Comparison of ENCODE assay signal across 29 cellular contexts in genomic region chr1:171636141-171636540, GRCh38. TPM values are rescaled to one million over a fixed set of nuclear protein-coding genes. Genes with fewer than 3 reads are reported as not detected.
DNase-seq lines count a peak whose midpoint lies in the region; ATAC-seq, FAIRE-seq and TF ChIP-seq lines count a peak whose summit lies in the region.
"Had no signal": no experiment of that assay in that cellular context is flagged by ENCODE, and none has a peak within 500 bp of the region (broad histone marks: within the 10 kb centered on the region; RNA-seq: fewer than 3 reads in every experiment).

No MANE protein-coding gene starts in this region.

- DNase-seq in ELF-1 (ENCODE audit: low read depth, low spot score): peak; percentile 14
- peak; percentile 12 for DNase-seq in M059J (ENCODE audit: low read depth)
- DNase-seq in GM12878 (ENCODE audit: low read depth, low spot score): no peak
- DNase-seq in left kidney (ENCODE audit: low read depth, low spot score): peak; percentile 51
- DNase-seq in WERI-Rb-1: no peak
- DNase-seq in activated CD4-positive, alpha-beta T cell treated with anti-CD3 and anti-CD28 coated beads, Interleukin-2, amount 10 ng/mL, durations not matched to agents 24 days and 14 days: no peak
- DNase-seq in KG1 (lab: John Stamatoyannopoulos, UW): no peak
- DNase-seq: activated CD4-positive, CD25-positive, alpha-beta regulatory T cell; activated CD8-positive, alpha-beta memory T cell treated with anti-CD3 and anti-CD28 coated beads, Interleukin-2, amount 10 ng/mL, durations not matched to agents 7 days and 5 days; activated naive CD4-positive, alpha-beta T cell treated with anti-CD3 and anti-CD28 coated beads, Interleukin-2, amount 10 ng/mL, durations not matched to agents 7 days and 5 days; activated T-cell treated with anti-CD3 and anti-CD28 coated beads, Interleukin-2, amount 50 U/mL, for 4 hours; brain microvascular endothelial cell; HFFc6; NCI-H146; NCI-H2107; nucleus accumbens; Peyer's patch; SIG-M5; stimulated activated CD4-positive, alpha-beta T cell treated with anti-CD3 and anti-CD28 coated beads, Interleukin-4, amount 100 ng/mL, for 24 hours; SW 1271 had no signal

- in situ Hi-C loops in GM12878 (cut with MboI): no loop called here

- H3K9ac ChIP-seq in GM12878 (ENCODE audit: control insufficient read depth, insufficient read depth, low read length): no peak overlapping the region
- H3K9ac ChIP-seq: BLaER1 had no signal

- no peaks in the 10 kb centered on the region for H3K79me2 ChIP-seq in GM12878 (ENCODE audit: control insufficient read depth, insufficient read depth, low read length)

- TF ChIP-seq CTCF in GM12878 (IDR thresholded peaks at IDR 0.05 in 2 of 3, conservative IDR thresholded peaks at IDR 0.05 in 1 of 3; ENCODE audit: control insufficient read depth in 2 of 3, extremely low read depth in 1 of 3, insufficient read depth in 1 of 3, low read depth in 3 of 3, low read length in 3 of 3) (no peak), WERI-Rb-1 (IDR thresholded peaks at IDR 0.05; ENCODE audit: low read depth, low read length) (no peak)

- H2AFZ ChIP-seq in GM12878 (ENCODE audit: control insufficient read depth, low read depth, low read length): no peak overlapping the region

- H4K20me1 ChIP-seq in GM12878 (ENCODE audit: control insufficient read depth, insufficient read depth): no peaks in the 10 kb centered on the region
- H4K20me1 ChIP-seq: BLaER1 had no signal

- BruUV-seq in GM12878 (replicated peaks; lab: Mats Ljungman, UMichigan): no TSS peak

- SMC1A ChIA-PET in GM12878 (lab: Charles Lee; ENCODE audit: uncharacterized antibody, unreplicated experiment): interaction anchor here (1.1 to 3.6 kb wide), 3 partner anchors 10 to 17 kb away, joined by 3 to 13 read pairs (median 8); partner anchors contain the start of gene MYOCOS

- RAD21 ChIA-PET in GM12878 (lab: Charles Lee; ENCODE audit: unreplicated experiment): interaction anchor here (1.1 kb wide), 2 partner anchors 11 to 15 kb away, joined by 3 to 5 read pairs; partner anchors contain the start of gene MYOCOS

- intact Hi-C loops in GM12878 (cut with micrococcal nuclease; ENCODE audit: unreplicated experiment): no loop called here
- intact Hi-C loops in activated CD4-positive, alpha-beta T cell treated with anti-CD3 and anti-CD28 coated beads, Interleukin-2, amount 10 ng/mL, durations not matched to agents 24 days and 14 days (cut with micrococcal nuclease): no loop called here

- no peak for TF ChIP-seq EP300 in GM12878 (IDR thresholded peaks at IDR 0.05; ENCODE audit: borderline replicate concordance in 1 of 2, control insufficient read depth in 1 of 2, low read depth in 2 of 2, low read length in 2 of 2)

- H3K27ac ChIP-seq in GM12878 (ENCODE audit: control insufficient read depth, insufficient read depth) (no peak overlapping the region), WERI-Rb-1 (no peak overlapping the region)
- H3K27ac ChIP-seq: BLaER1, brain microvascular endothelial cell, Peyer's patch, tibial nerve had no signal

- no peaks in the 10 kb centered on the region for H3K9me3 Mint-ChIP-seq in activated CD4-positive, alpha-beta T cell treated with anti-CD3 and anti-CD28 coated beads, Interleukin-2, amount 10 ng/mL, durations not matched to agents 24 days and 14 days
- H3K9me3 Mint-ChIP-seq: activated naive CD4-positive, alpha-beta T cell treated with anti-CD3 and anti-CD28 coated beads, Interleukin-2, amount 10 ng/mL, durations not matched to agents 7 days and 5 days; activated T-cell treated with anti-CD3 and anti-CD28 coated beads, Interleukin-2, amount 50 U/mL, for 4 hours had no signal

- TF ChIP-seq RAD21 in GM12878 (IDR thresholded peaks at IDR 0.05; ENCODE audit: insufficient read depth, low read depth, low read length): no peak

- no peaks in the 10 kb centered on the region for H3K36me3 ChIP-seq in GM12878 (ENCODE audit: control insufficient read depth in 2 of 2, insufficient read depth in 2 of 2, low read length in 1 of 2)
- H3K36me3 ChIP-seq in WERI-Rb-1: no peaks in the 10 kb centered on the region
- H3K36me3 ChIP-seq: BLaER1, brain microvascular endothelial cell, Peyer's patch, tibial nerve had no signal

- H3K27me3 Mint-ChIP-seq in activated CD4-positive, alpha-beta T cell treated with anti-CD3 and anti-CD28 coated beads, Interleukin-2, amount 10 ng/mL, durations not matched to agents 24 days and 14 days: peaks cover 2% of the 10 kb centered on the region
- H3K27me3 Mint-ChIP-seq: progenitor cell of endocrine pancreas had no signal

- 58% methylated on average over 11 of the region's 11 CpGs for WGBS in GM12878 (ENCODE audit: insufficient coverage, insufficient replicate concordance, low lambda C conversion rate, missing lambda C conversion rate)

- TF ChIP-seq POLR2A in GM12878 (IDR thresholded peaks at IDR 0.05; ENCODE audit: low read depth, low read length): no peak

- ATAC-seq in GM12878: no peak
- ATAC-seq: activated CD8-positive, alpha-beta memory T cell treated with anti-CD3 and anti-CD28 coated beads, Interleukin-2, amount 10 ng/mL, durations not matched to agents 7 days and 5 days; activated T-cell treated with anti-CD3 and anti-CD28 coated beads, Interleukin-2, amount 50 U/mL, for 4 hours; sciatic nerve had no signal

- no peaks in the 10 kb centered on the region for H3K36me3 Mint-ChIP-seq in activated CD4-positive, alpha-beta T cell treated with anti-CD3 and anti-CD28 coated beads, Interleukin-2, amount 10 ng/mL, durations not matched to agents 24 days and 14 days (ENCODE audit: low read depth)
- H3K36me3 Mint-ChIP-seq: activated CD8-positive, alpha-beta memory T cell treated with anti-CD3 and anti-CD28 coated beads, Interleukin-2, amount 10 ng/mL, durations not matched to agents 7 days and 5 days; activated naive CD4-positive, alpha-beta T cell treated with anti-CD3 and anti-CD28 coated beads, Interleukin-2, amount 10 ng/mL, durations not matched to agents 7 days and 5 days had no signal

- H3K4me1 ChIP-seq in GM12878 (ENCODE audit: control insufficient read depth, insufficient read depth, low read length): no peaks in the 10 kb centered on the region
- H3K4me1 ChIP-seq: Peyer's patch, tibial nerve had no signal

- H3K27ac Mint-ChIP-seq in activated CD4-positive, alpha-beta T cell treated with anti-CD3 and anti-CD28 coated beads, Interleukin-2, amount 10 ng/mL, durations not matched to agents 24 days and 14 days: no peak overlapping the region
- H3K27ac Mint-ChIP-seq: activated CD8-positive, alpha-beta memory T cell treated with anti-CD3 and anti-CD28 coated beads, Interleukin-2, amount 10 ng/mL, durations not matched to agents 7 days and 5 days; activated naive CD4-positive, alpha-beta T cell treated with anti-CD3 and anti-CD28 coated beads, Interleukin-2, amount 10 ng/mL, durations not matched to agents 7 days and 5 days; HFFc6 had no signal

- POLR2A ChIA-PET in GM12878 (lab: Charles Lee): interaction anchor here (0.6 to 1.4 kb wide), 4 partner anchors 13 to 96 kb away, joined by 3 to 4 read pairs (median 3); partner anchors contain the start of gene MYOC

- peaks cover 0 to 4% of the 10 kb centered on the region in 2 experiments; a peak in 1 of 4 replicates for H3K27me3 ChIP-seq in GM12878 (replicated peaks in 1 of 2; ENCODE audit: control insufficient read depth in 2 of 2, insufficient read depth in 2 of 2, low read length in 1 of 2)
- H3K27me3 ChIP-seq in WERI-Rb-1 (ENCODE audit: insufficient read depth, low read depth, severe bottlenecking): no peaks in the 10 kb centered on the region
- H3K27me3 ChIP-seq: BLaER1, brain microvascular endothelial cell, Peyer's patch, tibial nerve had no signal

- no peak overlapping the region for H3K4me3 Mint-ChIP-seq in activated CD4-positive, alpha-beta T cell treated with anti-CD3 and anti-CD28 coated beads, Interleukin-2, amount 10 ng/mL, durations not matched to agents 24 days and 14 days
- H3K4me3 Mint-ChIP-seq: activated CD8-positive, alpha-beta memory T cell treated with anti-CD3 and anti-CD28 coated beads, Interleukin-2, amount 10 ng/mL, durations not matched to agents 7 days and 5 days; activated naive CD4-positive, alpha-beta T cell treated with anti-CD3 and anti-CD28 coated beads, Interleukin-2, amount 10 ng/mL, durations not matched to agents 7 days and 5 days; activated T-cell treated with anti-CD3 and anti-CD28 coated beads, Interleukin-2, amount 50 U/mL, for 4 hours; HFFc6 had no signal

- H3K4me3 ChIP-seq in GM12878: no peak overlapping the region
- no peak overlapping the region for H3K4me3 ChIP-seq in WERI-Rb-1 (ENCODE audit: low read depth, low read length)
- H3K4me3 ChIP-seq: BLaER1, Peyer's patch, tibial nerve had no signal

- H3K9me3 ChIP-seq in GM12878 (replicated peaks; ENCODE audit: control insufficient read depth, insufficient read depth, low read length) (no peaks in the 10 kb centered on the region; the same call in 2 of the 3 replicates), WERI-Rb-1 (ENCODE audit: severe bottlenecking) (no peaks in the 10 kb centered on the region)
- H3K9me3 ChIP-seq: BLaER1, Peyer's patch had no signal

- no peak for FAIRE-seq in GM12878 (lab: Jason Lieb, UNC)
- FAIRE-seq: colon, G401.6, keratinocyte had no signal

- H3K4me2 ChIP-seq in GM12878 (ENCODE audit: control insufficient read depth, insufficient read depth): no peak overlapping the region
- H3K4me2 ChIP-seq: BLaER1 had no signal

- CTCF ChIA-PET in GM12878 (lab: Yijun Ruan, JAX): interaction anchor here (0.8 to 2.6 kb wide), 2 partner anchors 9 to 10 kb away, joined by 3 to 19 read pairs; no protein-coding TSS in a partner anchor

- H3K4me1 Mint-ChIP-seq in activated CD4-positive, alpha-beta T cell treated with anti-CD3 and anti-CD28 coated beads, Interleukin-2, amount 10 ng/mL, durations not matched to agents 24 days and 14 days: no peaks in the 10 kb centered on the region
- H3K4me1 Mint-ChIP-seq: activated CD8-positive, alpha-beta memory T cell treated with anti-CD3 and anti-CD28 coated beads, Interleukin-2, amount 10 ng/mL, durations not matched to agents 7 days and 5 days had no signal

RNA-seq across cellular contexts. Expression of gene MYOCOS, which starts 14.1 kb away (rescaled TPM):
- total RNA-seq in M059J (2014; rRNA removed; shearing (Covaris generic)): not detected in 2 replicates
- not detected in 2 replicates for total RNA-seq in GM12878 (2013; cell fraction: nucleolus; rRNA removed)
- 0.11 and 0.23 TPM in 2 replicates for total RNA-seq in GM12878 (2014; rRNA removed)
- 0.18 TPM in 1 of 2 replicates, not detected in the other for total RNA-seq in GM12878 (2014; rRNA removed; fragmentation: Illumina TruSeq; extraction: Trizol)
- total RNA-seq in GM12878 (2021): not detected in 2 replicates
- polyA plus RNA-seq in GM12878 (2011; ENCODE audit: low read depth): not detected
- polyA plus RNA-seq in GM12878 (2011; rRNA removed): 0.14 and 0.26 TPM in 2 replicates
- 0.18 TPM in 1 of 2 replicates, not detected in the other for polyA plus RNA-seq in GM12878 (2011; cell fraction: cytosol; rRNA removed)
- polyA plus RNA-seq in GM12878 (2011; cell fraction: nucleus; rRNA removed): 0.13 and 0.15 TPM in 2 replicates
- polyA plus RNA-seq in GM12878 (2012): not detected in 2 replicates
- polyA plus RNA-seq in GM12878 (2014; fragmentation: Illumina TruSeq; extraction: Trizol): not detected in 2 replicates
- polyA plus RNA-seq in GM12878 (2014; fragmentation: Nextera tagmentation; extraction: Ambion mirVana): under 1 TPM in 1 of 2 experiments, not detected in 1; 0.15 TPM
- not detected in 2 replicates for polyA plus RNA-seq in GM12878 (2014; rRNA removed)
- under 1 TPM; 0.12 to 0.24 TPM for polyA plus RNA-seq in GM12878 (2016; fragmentation: Nextera tagmentation; extraction: Ambion mirVana)
- polyA minus RNA-seq in GM12878 (2011; rRNA and poly(A)+ RNA removed): 0.15 and 0.72 TPM in 2 replicates
- polyA minus RNA-seq in GM12878 (2011; cell fraction: cytosol; rRNA and poly(A)+ RNA removed): not detected in 2 replicates
- polyA minus RNA-seq in GM12878 (2011; cell fraction: nucleus; rRNA and poly(A)+ RNA removed): 0.48 and 0.86 TPM in 2 replicates
- 0.21 TPM in 1 of 2 replicates, not detected in the other for total RNA-seq in activated CD4-positive, alpha-beta T cell treated with anti-CD3 and anti-CD28 coated beads, Interleukin-2, amount 10 ng/mL, durations not matched to agents 24 days and 14 days
- total RNA-seq: activated CD8-positive, alpha-beta memory T cell treated with anti-CD3 and anti-CD28 coated beads, Interleukin-2, amount 10 ng/mL, durations not matched to agents 7 days and 5 days; epithelial cell of proximal tubule; HFFc6; Peyer's patch; progenitor cell of endocrine pancreas; sciatic nerve; tibial nerve had no signal
- polyA plus RNA-seq: liver had no signal

RNA-seq across cellular contexts. Expression of gene MYOC, which starts 16.3 kb away (rescaled TPM):
- total RNA-seq in M059J (2014; rRNA removed; shearing (Covaris generic)): not detected in 2 replicates
- not detected in 2 replicates for total RNA-seq in GM12878 (2013; cell fraction: nucleolus; rRNA removed)
- total RNA-seq in GM12878 (2014; rRNA removed) (not detected in 2 replicates), GM12878 (2014; rRNA removed; fragmentation: Illumina TruSeq; extraction: Trizol) (not detected in 2 replicates), GM12878 (2021) (not detected in 2 replicates)
- polyA plus RNA-seq in GM12878 (2011; ENCODE audit: low read depth): not detected
- polyA plus RNA-seq in GM12878 (2011; rRNA removed) (0.07 TPM in 1 of 2 replicates, not detected in the other), GM12878 (2014; fragmentation: Illumina TruSeq; extraction: Trizol) (not detected in 2 replicates), GM12878 (2014; fragmentation: Nextera tagmentation; extraction: Ambion mirVana) (not detected), GM12878 (2014; rRNA removed) (not detected in 2 replicates), GM12878 (2016; fragmentation: Nextera tagmentation; extraction: Ambion mirVana) (not detected)
- polyA plus RNA-seq in GM12878 (2011; cell fraction: cytosol; rRNA removed): 0.03 TPM in 1 of 2 replicates, not detected in the other
- not detected in 2 replicates for polyA plus RNA-seq in GM12878 (2011; cell fraction: nucleus; rRNA removed)
- polyA plus RNA-seq in GM12878 (2012): not detected in 2 replicates
- 0.15 TPM in 1 of 2 replicates, not detected in the other for polyA minus RNA-seq in GM12878 (2011; rRNA and poly(A)+ RNA removed)
- polyA minus RNA-seq in GM12878 (2011; cell fraction: cytosol; rRNA and poly(A)+ RNA removed): not detected in 2 replicates
- polyA minus RNA-seq in GM12878 (2011; cell fraction: nucleus; rRNA and poly(A)+ RNA removed): not detected in 2 replicates
- total RNA-seq in activated CD4-positive, alpha-beta T cell treated with anti-CD3 and anti-CD28 coated beads, Interleukin-2, amount 10 ng/mL, durations not matched to agents 24 days and 14 days: not detected in 2 replicates
- total RNA-seq: activated CD8-positive, alpha-beta memory T cell treated with anti-CD3 and anti-CD28 coated beads, Interleukin-2, amount 10 ng/mL, durations not matched to agents 7 days and 5 days; activated T-cell treated with anti-CD3 and anti-CD28 coated beads, Interleukin-2, amount 50 U/mL, for 4 hours; epithelial cell of proximal tubule; progenitor cell of endocrine pancreas had no signal
- polyA plus RNA-seq: keratinocyte had no signal

Comparison
In these comparisons a context has a peak if more than half of its experiments do, and no peak if none do; other contexts are left out.
1. DNase-seq: peak in ELF-1 (single experiment), M059J (single experiment) and left kidney (single experiment); none in GM12878 (single experiment), WERI-Rb-1 (single experiment), activated CD4-positive, alpha-beta T cell treated with anti-CD3 and anti-CD28 coated beads, Interleukin-2, amount 10 ng/mL, durations not matched to agents 24 days and 14 days (single experiment) and KG1 (single experiment).